8 cellular contexts compared by ENCODE assay signal in the genomic region with DNA sequence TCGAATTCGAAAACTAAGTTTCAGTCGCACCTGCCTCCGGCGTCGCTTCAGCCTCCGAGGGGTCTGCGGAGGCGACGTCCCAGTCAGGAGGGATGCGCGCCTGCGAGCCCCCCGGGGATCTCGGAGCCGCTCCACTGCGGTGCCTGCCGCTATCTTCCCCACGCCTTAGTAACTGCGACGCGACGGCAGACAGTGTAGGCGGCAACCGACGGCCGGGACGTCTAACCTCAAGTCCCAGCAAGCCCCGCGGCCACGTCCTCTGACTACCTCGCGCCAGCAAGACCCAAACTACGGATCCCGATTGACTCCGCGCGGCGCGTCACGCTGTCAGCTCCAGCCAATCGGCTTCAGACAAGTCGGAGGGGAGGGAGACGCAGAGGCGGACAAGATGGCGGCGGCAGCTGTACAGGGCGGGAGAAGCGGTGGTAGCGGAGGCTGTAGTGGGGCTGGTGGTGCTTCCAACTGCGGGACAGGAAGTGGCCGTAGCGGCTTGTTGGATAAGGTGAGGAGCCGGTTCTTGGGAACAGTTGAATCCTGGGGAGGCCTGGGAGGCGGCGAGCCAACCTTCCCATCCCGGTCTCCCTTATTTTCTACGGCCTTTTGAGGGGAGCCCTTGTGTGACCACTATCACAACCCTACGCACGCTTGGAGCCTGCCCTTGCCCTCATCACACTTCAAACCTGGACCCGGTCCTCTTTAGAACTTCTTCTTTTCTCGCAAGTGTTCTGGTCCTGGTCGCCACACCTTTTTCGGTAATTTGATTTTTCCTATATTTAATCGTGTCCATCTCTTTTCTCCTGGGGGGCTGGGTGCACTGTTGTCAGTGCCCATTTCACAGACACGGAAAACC. TPM values are rescaled to one million over a fixed set of nuclear protein-coding genes. Genes with fewer than 3 reads are reported as not detected.
DNase-seq lines count a peak whose midpoint lies in the region; TF ChIP-seq lines count a peak whose summit lies in the region.

SPCS2 (plus strand) TSS at position 369 of the 850 bp plus-strand sequence; CDS start at position 389, 20 bp downstream.
XRRA1 (minus strand) TSS at position 194 of the 850 bp plus-strand sequence. CDS start 8,213 bp downstream, outside the sequence.

- no peaks in the 10 kb centered on the region for H4K20me1 ChIP-seq in MM.1S (ENCODE audit: insufficient read depth, low read length)

- H3K9me2 ChIP-seq in MM.1S (replicated peaks; ENCODE audit: insufficient read depth, low read length): no peaks in the 10 kb centered on the region

- H3K4me3 Mint-ChIP-seq in neural crest cell: peak within 1 kb of the TSS; percentile 98

- H3K9me3 Mint-ChIP-seq in neural crest cell: no peaks in the 10 kb centered on the region

- peaks cover 47% of the 10 kb centered on the region for H3F3A ChIP-seq in MM.1S (ENCODE audit: insufficient read depth, low read length)

- DNase-seq in HAP-1 (ENCODE audit: low spot score in 2 of 2) (peak; percentile 97 to 98), MM.1S (peak; percentile 99), SIG-M5 (lab: John Stamatoyannopoulos, UW) (peak; percentile 92), foreskin fibroblast (peak; percentile 99 to 100), neural crest cell (ENCODE audit: low read depth, low spot score) (peak; percentile 94)
- peak; percentile 97 for DNase-seq in activated gamma-delta T cell treated with anti-CD3 and anti-CD28 coated beads, Interleukin-2, amount 50 U/mL, for 16 hours (ENCODE audit: low read depth)

- no peaks in the 10 kb centered on the region for H3K4me1 ChIP-seq in ES-I3 (ENCODE audit: insufficient read depth, low read length)
- H3K4me1 ChIP-seq in HAP-1: peaks cover 10% of the 10 kb centered on the region; the same call in 1 of the 2 replicates
- peaks cover 11% of the 10 kb centered on the region for H3K4me1 ChIP-seq in MM.1S (ENCODE audit: low read length)
- peaks cover 17% of the 10 kb centered on the region for H3K4me1 ChIP-seq in stomach smooth muscle (ENCODE audit: control insufficient read depth, insufficient read depth, low read length)

- peaks cover 81% of the 10 kb centered on the region for H3K79me2 ChIP-seq in MM.1S (ENCODE audit: low read length)

- peaks cover 33% of the 10 kb centered on the region for H3K4me1 Mint-ChIP-seq in neural crest cell

- peak within 1 kb of the TSS; percentile 80 for H2AFZ ChIP-seq in MM.1S (ENCODE audit: low read length)

- peak within 1 kb of the TSS; percentile 84 for H3K9ac ChIP-seq in ES-I3 (ENCODE audit: low read depth, low read length)
- peak within 1 kb of the TSS; percentile 99 for H3K9ac ChIP-seq in MM.1S (ENCODE audit: low read length)
- H3K9ac ChIP-seq in stomach smooth muscle (ENCODE audit: low read length in 2 of 2): peak within 1 kb of the TSS; percentile 95 to 96

- peaks cover 2% of the 10 kb centered on the region for H3K36me3 Mint-ChIP-seq in neural crest cell (ENCODE audit: low read depth)

- H3K36me3 ChIP-seq in ES-I3 (ENCODE audit: insufficient read depth, low read length) (no peaks in the 10 kb centered on the region), HAP-1 (replicated peaks) (peaks cover 16% of the 10 kb centered on the region), MM.1S (replicated peaks; ENCODE audit: insufficient read depth, low read length) (no peaks in the 10 kb centered on the region), stomach smooth muscle (ENCODE audit: control insufficient read depth in 2 of 2, insufficient read depth in 2 of 2, low read length in 2 of 2) (peaks cover 0 to 4% of the 10 kb centered on the region in 2 donors)

- in situ Hi-C loops in HAP-1 (cut with MboI; ENCODE audit: low sequenced_read_pairs): no loop called here

- H3K27ac ChIP-seq in MM.1S (ENCODE audit: low read length): peak within 1 kb of the TSS; percentile 97
- peak within 1 kb of the TSS; percentile 76 for H3K27ac ChIP-seq in stomach smooth muscle (ENCODE audit: low read length)

- H3K27ac Mint-ChIP-seq in neural crest cell (ENCODE audit: unreplicated experiment): peak within 1 kb of the TSS; percentile 97

- H3K4me2 ChIP-seq in MM.1S (ENCODE audit: low read depth, low read length): peak within 1 kb of the TSS; percentile 88

- H3K4me3 ChIP-seq in HAP-1: peak within 1 kb of the TSS; percentile 83
- peak within 1 kb of the TSS; percentile 93 for H3K4me3 ChIP-seq in MM.1S (ENCODE audit: low read length)
- peak within 1 kb of the TSS; percentile 99 for H3K4me3 ChIP-seq in foreskin fibroblast (ENCODE audit: low read depth in 1 of 2, low read length in 2 of 2)
- H3K4me3 ChIP-seq in stomach smooth muscle (ENCODE audit: low read length in 2 of 2): peak within 1 kb of the TSS; percentile 97 to 100

- no peaks in the 10 kb centered on the region for H3K27me3 ChIP-seq in HAP-1 (ENCODE audit: low read depth)
- H3K27me3 ChIP-seq in MM.1S (replicated peaks; ENCODE audit: insufficient read depth, low read length): no peaks in the 10 kb centered on the region
- H3K27me3 ChIP-seq in stomach smooth muscle (ENCODE audit: control insufficient read depth in 1 of 2, insufficient read depth in 2 of 2, low read length in 2 of 2): no peaks in the 10 kb centered on the region

- no peaks in the 10 kb centered on the region for H3K9me3 ChIP-seq in ES-I3 (ENCODE audit: control insufficient read depth, insufficient read depth, low read length)
- no peaks in the 10 kb centered on the region for H3K9me3 ChIP-seq in HAP-1
- H3K9me3 ChIP-seq in MM.1S (replicated peaks; ENCODE audit: insufficient read depth, low read length): no peaks in the 10 kb centered on the region
- no peaks in the 10 kb centered on the region for H3K9me3 ChIP-seq in stomach smooth muscle (ENCODE audit: control insufficient read depth in 2 of 2, low read length in 2 of 2)

- TF ChIP-seq CTCF in MM.1S (IDR thresholded peaks at IDR 0.05; ENCODE audit: low read length) (no peak), foreskin fibroblast (IDR thresholded peaks at IDR 0.05; ENCODE audit: low read depth, low read length) (no peak), neural crest cell (conservative IDR thresholded peaks at IDR 0.05) (no peak)

- no peaks in the 10 kb centered on the region for H3K27me3 Mint-ChIP-seq in neural crest cell (ENCODE audit: low read depth)

RNA-seq across cellular contexts. Expression of gene SPCS2, which starts in this region (rescaled TPM):
- total RNA-seq in neural crest cell: 186 and 197 TPM in 2 replicates

RNA-seq across cellular contexts. Expression of gene XRRA1, which starts in this region (rescaled TPM):
- 5.6 and 8.3 TPM in 2 replicates for total RNA-seq in neural crest cell

Comparison
In these comparisons a context has a peak if more than half of its experiments do, and no peak if none do; other contexts are left out.
1. Peak in every context shown above with its lines: DNase-seq, H3K4me3 ChIP-seq and H3K27ac ChIP-seq.